ENCODE assay signal across 10 cellular contexts in genomic region chr12:12081836-12082497, GRCh38. TPM values are rescaled to one million over a fixed set of nuclear protein-coding genes. Genes with fewer than 3 reads are reported as not detected.
DNase-seq lines count a peak whose midpoint lies in the region; ATAC-seq, FAIRE-seq and TF ChIP-seq lines count a peak whose summit lies in the region.
"Had no signal": no experiment of that assay in that cellular context is flagged by ENCODE, and none has a peak within 500 bp of the region (broad histone marks: within the 10 kb centered on the region; RNA-seq: fewer than 3 reads in every experiment).

No MANE protein-coding gene starts in this region.

- TF ChIP-seq CTCF in BJ (IDR thresholded peaks at IDR 0.05; ENCODE audit: insufficient read depth, low read depth, low read length) (peak; percentile 13; the same call in 1 of the 2 replicates), astrocyte (IDR thresholded peaks at IDR 0.05; ENCODE audit: insufficient read depth, low read depth, low read length) (peak; percentile 18), upper lobe of right lung (IDR thresholded peaks at IDR 0.05) (peak; percentile 41)

- H3K9ac ChIP-seq in astrocyte (ENCODE audit: low read length): no peak overlapping the region

- H3K9me3 Mint-ChIP-seq in astrocyte (ENCODE audit: unreplicated experiment): peaks cover 1% of the 10 kb centered on the region
- no peaks in the 10 kb centered on the region for H3K9me3 Mint-ChIP-seq in immature natural killer cell
- no peaks in the 10 kb centered on the region for H3K9me3 Mint-ChIP-seq in activated CD4-positive, alpha-beta T cell treated with anti-CD3 and anti-CD28 coated beads, Interleukin-2, amount 10 ng/mL, durations not matched to agents 7 days and 5 days

- H3K27ac ChIP-seq in astrocyte (ENCODE audit: low read depth, low read length) (no peak overlapping the region), upper lobe of right lung (peak overlapping the region; percentile 55)
- H3K27ac ChIP-seq: epithelial cell of prostate, HL-60 had no signal

- H4K20me1 ChIP-seq in astrocyte (ENCODE audit: insufficient read depth, low read length): no peaks in the 10 kb centered on the region

- H3K4me1 ChIP-seq in astrocyte (ENCODE audit: insufficient read depth, low read length) (peaks cover 5% of the 10 kb centered on the region), upper lobe of right lung (peaks cover 12% of the 10 kb centered on the region)

- FAIRE-seq in astrocyte (lab: Jason Lieb, UNC): peak; percentile 91

- no peaks in the 10 kb centered on the region for H3K36me3 Mint-ChIP-seq in astrocyte (ENCODE audit: low read depth, unreplicated experiment)
- H3K36me3 Mint-ChIP-seq in immature natural killer cell: no peaks in the 10 kb centered on the region
- H3K36me3 Mint-ChIP-seq in activated CD4-positive, alpha-beta T cell treated with anti-CD3 and anti-CD28 coated beads, Interleukin-2, amount 10 ng/mL, durations not matched to agents 7 days and 5 days (ENCODE audit: low read depth): no peaks in the 10 kb centered on the region

- intact Hi-C loops in upper lobe of right lung (cut with DNase I): loop anchor here (10.0 kb wide), 1 partner anchor 253 kb away; no protein-coding TSS in a partner anchor

- H3K9me3 ChIP-seq in astrocyte (ENCODE audit: insufficient read depth, low read depth, low read length): no peaks in the 10 kb centered on the region
- H3K9me3 ChIP-seq in upper lobe of right lung: no peaks in the 10 kb centered on the region

- CTCF ChIA-PET in BJ (lab: Yijun Ruan, JAX): interaction anchor here (0.7 to 4.7 kb wide), 13 partner anchors 10 to 622 kb away, joined by 3 to 48 read pairs (median 3); no protein-coding TSS in a partner anchor
- CTCF ChIA-PET in activated CD4-positive, alpha-beta T cell treated with anti-CD3 and anti-CD28 coated beads, Interleukin-2, amount 10 ng/mL, durations not matched to agents 7 days and 5 days (lab: Charles Lee): interaction anchor here (0.9 to 1.7 kb wide), 2 partner anchors 10 to 14 kb away, joined by 3 to 7 read pairs; no protein-coding TSS in a partner anchor

- H3K79me2 ChIP-seq in astrocyte (ENCODE audit: insufficient read depth, low read length): no peaks in the 10 kb centered on the region

- H3K36me3 ChIP-seq in BJ (ENCODE audit: control insufficient read depth, insufficient read depth, low read length): no peaks in the 10 kb centered on the region
- H3K36me3 ChIP-seq in astrocyte (ENCODE audit: insufficient read depth, low read length): no peaks in the 10 kb centered on the region
- H3K36me3 ChIP-seq in upper lobe of right lung: no peaks in the 10 kb centered on the region

- H3K4me2 ChIP-seq in astrocyte (ENCODE audit: low read length): no peak overlapping the region

- peak; percentile 70 for ATAC-seq in upper lobe of right lung

- H3K4me3 ChIP-seq in BJ (ENCODE audit: low read depth, low read length): no peak overlapping the region
- no peak overlapping the region for H3K4me3 ChIP-seq in astrocyte (ENCODE audit: insufficient read depth, low read depth, low read length)
- no peak overlapping the region for H3K4me3 ChIP-seq in upper lobe of right lung

- DNase-seq in BJ (ENCODE audit: low read depth): no peak
- peak; percentile 45 for DNase-seq in GM19238 (ENCODE audit: insufficient read length, low spot score)
- peak; percentile 62 for DNase-seq in NCI-H1694 (lab: John Stamatoyannopoulos, UW)
- DNase-seq in astrocyte (ENCODE audit: low read depth): no peak
- DNase-seq in islet precursor cell: peak; percentile 56
- DNase-seq in upper lobe of right lung: no peak
- DNase-seq in immature natural killer cell: no peak
- DNase-seq in activated CD4-positive, alpha-beta T cell treated with anti-CD3 and anti-CD28 coated beads, Interleukin-2, amount 10 ng/mL, durations not matched to agents 7 days and 5 days: no peak

- H2AFZ ChIP-seq in astrocyte (ENCODE audit: low read depth, low read length): no peak overlapping the region

- H3K27ac Mint-ChIP-seq in astrocyte (ENCODE audit: unreplicated experiment): no peak overlapping the region
- H3K27ac Mint-ChIP-seq in immature natural killer cell: no peak overlapping the region
- H3K27ac Mint-ChIP-seq in activated CD4-positive, alpha-beta T cell treated with anti-CD3 and anti-CD28 coated beads, Interleukin-2, amount 10 ng/mL, durations not matched to agents 7 days and 5 days: no peak overlapping the region

- peaks cover 9% of the 10 kb centered on the region for H3K4me1 Mint-ChIP-seq in astrocyte (ENCODE audit: low read depth, unreplicated experiment)
- H3K4me1 Mint-ChIP-seq in immature natural killer cell: no peaks in the 10 kb centered on the region
- peaks cover 3% of the 10 kb centered on the region for H3K4me1 Mint-ChIP-seq in activated CD4-positive, alpha-beta T cell treated with anti-CD3 and anti-CD28 coated beads, Interleukin-2, amount 10 ng/mL, durations not matched to agents 7 days and 5 days

- no peaks in the 10 kb centered on the region for H3K27me3 ChIP-seq in BJ (ENCODE audit: control insufficient read depth, insufficient read depth, low read length)
- H3K27me3 ChIP-seq in astrocyte (ENCODE audit: insufficient read depth, low read length): no peaks in the 10 kb centered on the region
- H3K27me3 ChIP-seq in upper lobe of right lung: no peaks in the 10 kb centered on the region

- H3K4me3 Mint-ChIP-seq in astrocyte (ENCODE audit: unreplicated experiment) (no peak overlapping the region), immature natural killer cell (no peak overlapping the region)
- H3K4me3 Mint-ChIP-seq in activated CD4-positive, alpha-beta T cell treated with anti-CD3 and anti-CD28 coated beads, Interleukin-2, amount 10 ng/mL, durations not matched to agents 7 days and 5 days: no peak overlapping the region

- POLR2A ChIA-PET in BJ (lab: Charles Lee): no interaction called here
- POLR2A ChIA-PET in activated CD4-positive, alpha-beta T cell treated with anti-CD3 and anti-CD28 coated beads, Interleukin-2, amount 10 ng/mL, durations not matched to agents 7 days and 5 days (lab: Charles Lee): no interaction called here

- H3K27me3 Mint-ChIP-seq in astrocyte (ENCODE audit: low read depth, unreplicated experiment) (no peaks in the 10 kb centered on the region), immature natural killer cell (ENCODE audit: low read depth in 3 of 3) (peaks cover 0 to 13% (median 0%) of the 10 kb centered on the region in 3 donors)
- no peaks in the 10 kb centered on the region for H3K27me3 Mint-ChIP-seq in activated CD4-positive, alpha-beta T cell treated with anti-CD3 and anti-CD28 coated beads, Interleukin-2, amount 10 ng/mL, durations not matched to agents 7 days and 5 days

RNA-seq across cellular contexts. Expression of gene BCL2L14, which starts 11.2 kb away (rescaled TPM):
- polyA plus RNA-seq in BJ (2011; rRNA removed) (not detected in 2 replicates), immature natural killer cell (not detected)
- polyA minus RNA-seq in BJ (2011; rRNA and poly(A)+ RNA removed): not detected in 2 replicates
- total RNA-seq in astrocyte (not detected in 2 replicates), upper lobe of right lung (1.4 TPM)
- total RNA-seq in activated CD4-positive, alpha-beta T cell treated with anti-CD3 and anti-CD28 coated beads, Interleukin-2, amount 10 ng/mL, durations not matched to agents 7 days and 5 days: 1 to 10 TPM; 6.5 to 8.0 TPM

Comparison
In these comparisons a context has a peak if more than half of its experiments do, and no peak if none do; other contexts are left out.
1. DNase-seq: peak in GM19238 (single experiment), NCI-H1694 (single experiment) and islet precursor cell (single experiment); none in BJ (single experiment), astrocyte (single experiment), upper lobe of right lung (single experiment), immature natural killer cell (0 of 3) and activated CD4-positive, alpha-beta T cell treated with anti-CD3 and anti-CD28 coated beads, Interleukin-2, amount 10 ng/mL, durations not matched to agents 7 days and 5 days (single experiment).
2. Peak in every context shown above with its lines, with median percentiles within 50 percentile points of each other: CTCF ChIP-seq.